Comparison of ENCODE assay signal across 8 cellular contexts in the genomic region with DNA sequence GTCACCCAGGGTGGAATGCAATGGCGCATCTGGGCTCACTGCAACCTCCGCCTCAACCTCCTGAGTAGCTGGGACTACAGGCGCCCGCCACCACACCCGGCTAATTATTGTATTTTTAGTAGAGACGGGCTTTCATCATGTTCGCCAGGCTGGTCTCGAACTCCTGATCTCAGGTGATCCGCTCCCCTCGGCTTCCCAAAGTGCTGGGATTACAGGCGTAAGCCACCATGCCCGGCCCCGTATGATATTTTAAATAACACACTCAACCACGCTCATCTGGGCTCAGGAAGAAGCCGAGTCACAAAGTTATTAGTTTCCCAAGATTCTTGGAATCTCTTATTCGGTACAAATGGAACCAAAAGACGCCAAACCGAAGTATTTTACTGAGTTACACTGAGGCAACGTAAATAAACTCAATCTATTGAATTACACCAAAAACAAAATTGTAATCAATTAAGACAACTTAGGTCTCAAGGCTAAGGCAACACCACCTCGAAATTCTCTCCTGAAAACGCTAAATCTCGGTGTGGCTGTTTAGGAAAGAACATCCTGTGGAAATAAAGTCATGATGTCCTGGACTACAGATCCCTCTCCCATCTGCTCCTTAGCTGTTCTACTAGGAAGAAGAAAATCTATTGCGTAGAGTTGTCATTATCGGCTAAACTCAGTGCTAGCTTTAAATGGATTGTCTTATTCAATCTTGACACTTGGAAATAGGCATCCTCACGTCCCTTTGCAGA. TPM values are rescaled to one million over a fixed set of nuclear protein-coding genes. Genes with fewer than 3 reads are reported as not detected.
DNase-seq lines count a peak whose midpoint lies in the region; ATAC-seq and TF ChIP-seq lines count a peak whose summit lies in the region.

No MANE protein-coding gene starts in this region.

- peak overlapping the region; percentile 74 for H3K27ac ChIP-seq in OCI-LY1 (ENCODE audit: low read depth, low read length, poor library complexity, severe bottlenecking)

- peaks cover 0 to 2% (median 0%) of the 10 kb centered on the region in 5 donors for H3K27me3 Mint-ChIP-seq in naive thymus-derived CD8-positive, alpha-beta T cell

- H2AFZ ChIP-seq in OCI-LY1 (ENCODE audit: low read length) = no peak overlapping the region

- H3K4me3 Mint-ChIP-seq in naive thymus-derived CD8-positive, alpha-beta T cell = peak overlapping the region; percentile 87 to 98 (median 92)

- H3K27ac Mint-ChIP-seq in naive thymus-derived CD8-positive, alpha-beta T cell = peak overlapping the region; percentile 44 to 96 (median 86)

- POLR2A ChIA-PET in naive thymus-derived CD8-positive, alpha-beta T cell (lab: Charles Lee) = interaction anchor here (0.6 to 3.8 kb wide), 4 partner anchors 11 to 42 kb away, joined by 3 to 24 read pairs (median 6); a partner anchor contains a TSS

- no peaks in the 10 kb centered on the region for H3K9me3 ChIP-seq in OCI-LY1 (ENCODE audit: low read length)
- no peaks in the 10 kb centered on the region for H3K9me3 ChIP-seq in endocrine pancreas (ENCODE audit: control insufficient read depth, low read length)

- no peaks in the 10 kb centered on the region for H3K27me3 ChIP-seq in OCI-LY1 (ENCODE audit: insufficient read depth, low read length)
- no peaks in the 10 kb centered on the region for H3K27me3 ChIP-seq in endocrine pancreas (ENCODE audit: control insufficient read depth, insufficient read depth, low read length)

- no peak for TF ChIP-seq CTCF in OCI-LY1 (IDR thresholded peaks at IDR 0.05; ENCODE audit: low read length)

- H3K9ac ChIP-seq in OCI-LY1 (ENCODE audit: low read length) (peak overlapping the region; percentile 95), endocrine pancreas (ENCODE audit: control insufficient read depth, insufficient read depth, low read length) (peak overlapping the region; percentile 65)

- H3K9me2 ChIP-seq in OCI-LY1 (ENCODE audit: low read depth, low read length) = no peaks in the 10 kb centered on the region

- H3K4me3 ChIP-seq in OCI-LY1 (ENCODE audit: low read depth, low read length, poor library complexity, severe bottlenecking) (peak overlapping the region; percentile 95), endocrine pancreas (ENCODE audit: control insufficient read depth, insufficient read depth, low read length) (peak overlapping the region; percentile 96)

- peaks cover 0 to 15% (median 0%) of the 10 kb centered on the region in 3 donors for H3K36me3 Mint-ChIP-seq in naive thymus-derived CD8-positive, alpha-beta T cell

- H3F3A ChIP-seq in OCI-LY1 (ENCODE audit: insufficient read depth, low read length) = no peaks in the 10 kb centered on the region

- no peak for ATAC-seq in naive thymus-derived CD8-positive, alpha-beta T cell
- no peak for ATAC-seq in GM21723 (IDR thresholded peaks at IDR 0.05; ENCODE audit: unreplicated experiment)
- no peak for ATAC-seq in HG03108 (IDR thresholded peaks at IDR 0.05; ENCODE audit: unreplicated experiment)

- no peaks in the 10 kb centered on the region for H3K9me3 Mint-ChIP-seq in naive thymus-derived CD8-positive, alpha-beta T cell

- H3K4me1 ChIP-seq in OCI-LY1 (ENCODE audit: insufficient read depth, low read length, severe bottlenecking) = peaks cover 7% of the 10 kb centered on the region
- no peaks in the 10 kb centered on the region for H3K4me1 ChIP-seq in endocrine pancreas (ENCODE audit: control insufficient read depth, insufficient read depth, low read length)

- H3K36me3 ChIP-seq in OCI-LY1 (ENCODE audit: insufficient read depth, low read length) (peaks cover 5% of the 10 kb centered on the region; the same call in 1 of the 2 replicates), endocrine pancreas (ENCODE audit: control insufficient read depth, insufficient read depth, low read length) (no peaks in the 10 kb centered on the region)

- peak overlapping the region; percentile 97 for H3K4me2 ChIP-seq in OCI-LY1 (ENCODE audit: low read length)

- DNase-seq in ELF-1 (ENCODE audit: low read depth, low spot score) (peak; percentile 14), NCI-H2029 (lab: John Stamatoyannopoulos, UW) (no peak), NCI-H1930 (lab: John Stamatoyannopoulos, UW) (no peak)
- no peak for DNase-seq in naive thymus-derived CD8-positive, alpha-beta T cell

- H3K79me2 ChIP-seq in OCI-LY1 (ENCODE audit: insufficient read depth, low read length) = peaks cover 8% of the 10 kb centered on the region

- H3K4me1 Mint-ChIP-seq in naive thymus-derived CD8-positive, alpha-beta T cell = peaks cover 16 to 26% (median 21%) of the 10 kb centered on the region in 4 donors

- H4K20me1 ChIP-seq in OCI-LY1 (ENCODE audit: insufficient read depth, low read length) = no peaks in the 10 kb centered on the region

RNA-seq across cellular contexts. Expression of a gene that starts 0.9 kb away (rescaled TPM):
- 10 to 100 TPM; 13.7 to 19.0 TPM for total RNA-seq in naive thymus-derived CD8-positive, alpha-beta T cell
- polyA plus RNA-seq in naive thymus-derived CD8-positive, alpha-beta T cell = 1 to 10 TPM; 5.3 to 5.6 (median 5.3) TPM

RNA-seq across cellular contexts. Expression of a gene that starts 27.5 kb away (rescaled TPM):
- 10 to 100 TPM; 18.5 to 19.1 TPM for total RNA-seq in naive thymus-derived CD8-positive, alpha-beta T cell
- 10 to 100 TPM in 2 of 3 donors, 1 to 10 TPM in 1; 7.5 to 12.8 (median 12.7) TPM for polyA plus RNA-seq in naive thymus-derived CD8-positive, alpha-beta T cell

RNA-seq across cellular contexts. Expression of a gene that starts 43.0 kb away (rescaled TPM):
- 10 to 100 TPM; 29.0 to 30.6 TPM for total RNA-seq in naive thymus-derived CD8-positive, alpha-beta T cell
- 10 to 100 TPM in 2 of 3 donors, 1 to 10 TPM in 1; 9.3 to 27.4 (median 23.6) TPM for polyA plus RNA-seq in naive thymus-derived CD8-positive, alpha-beta T cell
